In genomic region chr1:183634429-183635065, GRCh38 we compare ENCODE assay signal across 8 cellular contexts. TPM values are rescaled to one million over a fixed set of nuclear protein-coding genes. Genes with fewer than 3 reads are reported as not detected.
A peak's percentile ranks its signal among the peaks of the same experiment; 100 is the strongest.
DNase-seq lines count a peak whose midpoint lies in the region; ATAC-seq and TF ChIP-seq lines count a peak whose summit lies in the region.

No MANE protein-coding gene starts in this region.

- no peaks in the 10 kb centered on the region for H3K9me3 ChIP-seq in HCT116 (ENCODE audit: control insufficient read depth in 1 of 2, insufficient read depth in 1 of 2, low read depth in 1 of 2, low read length in 2 of 2)

- POLR2A ChIA-PET in HCT116 (lab: Charles Lee) = interaction anchor here (0.6 kb wide), 1 partner anchor 744 kb away, joined by 3 read pairs; no protein-coding TSS in a partner anchor

- no peaks in the 10 kb centered on the region for H3K9me2 ChIP-seq in HCT116 (ENCODE audit: insufficient read depth)

- H4K20me1 ChIP-seq in HCT116 (ENCODE audit: insufficient read depth) = peaks cover 6% of the 10 kb centered on the region; the same call in 1 of the 2 replicates

- no peak for TF ChIP-seq POLR2A in HCT116 (IDR thresholded peaks at IDR 0.05; ENCODE audit: borderline replicate concordance, extremely low read depth, insufficient read depth, insufficient read length)

- H3K4ac ChIP-seq in mesendoderm (ENCODE audit: low read depth, low read length) = no peak overlapping the region

- H3K79me2 ChIP-seq in HCT116 (ENCODE audit: insufficient read depth, low read length) (peaks cover 36% of the 10 kb centered on the region), mesendoderm (ENCODE audit: control insufficient read depth, insufficient read depth, low read length) (peaks cover 8% of the 10 kb centered on the region)

- no peak for TF ChIP-seq RAD21 in HCT116 (IDR thresholded peaks at IDR 0.05; ENCODE audit: low read depth)

- H3K27ac ChIP-seq in 22Rv1 (peak overlapping the region; percentile 89), HCT116 (ENCODE audit: low read depth, low read length) (peak overlapping the region; percentile 85), mesendoderm (ENCODE audit: low read depth, low read length) (no peak overlapping the region)

- no peak for ATAC-seq in HCT116
- no peak for ATAC-seq in HG02970 (IDR thresholded peaks at IDR 0.05; ENCODE audit: low FRiP score, unreplicated experiment)
- no peak for ATAC-seq in GM19328 (IDR thresholded peaks at IDR 0.05; ENCODE audit: unreplicated experiment)

- DNase-seq in HCT116 (ENCODE audit: low read depth, low spot score) (no peak), astrocyte of the spinal cord (ENCODE audit: low read depth, low spot score) (no peak), mesendoderm (no peak), GM03348 (ENCODE audit: low spot score) (no peak), NK-92 (lab: John Stamatoyannopoulos, UW; ENCODE audit: unreplicated experiment) (no peak)

- H3K9ac ChIP-seq in HCT116 (ENCODE audit: low read length) (peak overlapping the region; percentile 71), mesendoderm (ENCODE audit: low read length) (peak overlapping the region; percentile 92)

- H2AFZ ChIP-seq in HCT116 (ENCODE audit: low read depth, low read length, poor library complexity, severe bottlenecking) = no peak overlapping the region

- peak overlapping the region; percentile 91 for H3K4me2 ChIP-seq in HCT116 (ENCODE audit: low read length)
- H3K4me2 ChIP-seq in mesendoderm (ENCODE audit: low read length) = peak overlapping the region; percentile 30

- peaks cover 16 to 17% of the 10 kb centered on the region in 2 experiments; a peak in 3 of 4 replicates for H3K36me3 ChIP-seq in HCT116 (ENCODE audit: control insufficient read depth in 1 of 2, insufficient read depth in 2 of 2, low read length in 2 of 2)
- H3K36me3 ChIP-seq in mesendoderm (ENCODE audit: control insufficient read depth, insufficient read depth, low read length) = peaks cover 6% of the 10 kb centered on the region

- intact Hi-C loops in HCT116 (cut with micrococcal nuclease) = loop anchor here (5.0 kb wide), 2 partner anchors 162 to 283 kb away; partner anchors contain the start of gene SMG7

- H3K18ac ChIP-seq in mesendoderm (ENCODE audit: low read length) = no peak overlapping the region

- no peak overlapping the region for H2BK15ac ChIP-seq in mesendoderm (replicated peaks; ENCODE audit: low read depth)

- CTCF ChIA-PET in HCT116 (lab: Charles Lee) = interaction anchor here (0.9 to 1.7 kb wide), 7 partner anchors 9 to 353 kb away, joined by 4 to 7 read pairs (median 5); no protein-coding TSS in a partner anchor

- no peaks in the 10 kb centered on the region for H3K27me3 ChIP-seq in HCT116 (ENCODE audit: insufficient read depth, low read length)
- H3K27me3 ChIP-seq in mesendoderm (ENCODE audit: insufficient read depth, low read length, poor library complexity) = peaks cover 2% of the 10 kb centered on the region

- H3K23ac ChIP-seq in mesendoderm (ENCODE audit: low read length) = no peak overlapping the region

- peak overlapping the region; percentile 79 to 81 for H3K4me3 ChIP-seq in HCT116 (replicated peaks in 1 of 2; ENCODE audit: low read depth in 1 of 2, low read length in 2 of 2)
- H3K4me3 ChIP-seq in astrocyte of the spinal cord (ENCODE audit: low read depth, low read length) = peak overlapping the region; percentile 92
- peak overlapping the region; percentile 90 for H3K4me3 ChIP-seq in mesendoderm (ENCODE audit: low read length)

- no peak overlapping the region for H4K5ac ChIP-seq in mesendoderm (ENCODE audit: low read length)

- H2BK5ac ChIP-seq in mesendoderm (ENCODE audit: low read length) = no peak overlapping the region

- H3K56ac ChIP-seq in mesendoderm (ENCODE audit: low read length) = peak overlapping the region; percentile 98

- H3K79me1 ChIP-seq in mesendoderm (ENCODE audit: low read length) = peaks cover 4% of the 10 kb centered on the region

- H3K4me1 ChIP-seq in HCT116 (ENCODE audit: control insufficient read depth in 1 of 2, insufficient read depth in 2 of 2, low read length in 2 of 2) = peaks cover 6 to 22% of the 10 kb centered on the region in 2 experiments; a peak in 3 of 4 replicates
- no peaks in the 10 kb centered on the region for H3K4me1 ChIP-seq in mesendoderm (ENCODE audit: control insufficient read depth, low read depth, low read length)

- no CpG with 5 or more reads among the region's 10 CpGs for WGBS in mesendoderm (ENCODE audit: extremely low coverage, insufficient coverage, low lambda C conversion rate)

- H2AK5ac ChIP-seq in mesendoderm (ENCODE audit: low read length) = no peak overlapping the region

- no peak overlapping the region for H2BK120ac ChIP-seq in mesendoderm (ENCODE audit: low read depth, low read length)

- TSS peak; percentile 59 for BruUV-seq in HCT116 (replicated peaks; lab: Mats Ljungman, UMichigan)

- TF ChIP-seq CTCF in 22Rv1 (IDR thresholded peaks at IDR 0.05) = no peak
- no peak for TF ChIP-seq CTCF in HCT116 (IDR thresholded peaks at IDR 0.05 in 2 of 3, conservative IDR thresholded peaks at IDR 0.05 in 1 of 3; ENCODE audit: borderline replicate concordance in 1 of 3, insufficient read depth in 1 of 3, low read depth in 2 of 3, low read length in 2 of 3)
- TF ChIP-seq CTCF in astrocyte of the spinal cord (IDR thresholded peaks at IDR 0.05; ENCODE audit: low read depth, low read length) = no peak

- in situ Hi-C loops in astrocyte of the spinal cord (cut with HindIII; ENCODE audit: low sequenced_read_pairs) = no loop called here

- RAD21 ChIA-PET in HCT116 (lab: Charles Lee; ENCODE audit: low non-redundant PET in 1 of 2, low total read pairs in 2 of 2, uncharacterized antibody in 2 of 2, unreplicated experiment in 2 of 2) = no interaction called here

- no peak overlapping the region for H4K8ac ChIP-seq in mesendoderm (ENCODE audit: low read depth, low read length)

TF ChIP-seq in HCT116, 20 proteins besides CTCF, POLR2A, EP300 and RAD21:
- TF ChIP-seq REST (IDR thresholded peaks at IDR 0.05; ENCODE audit: low read depth) (no peak), EZH2 (IDR thresholded peaks at IDR 0.05) (no peak), ZNF274 (IDR thresholded peaks at IDR 0.05; ENCODE audit: low read depth, low read length) (no peak)
TF ChIP-seq in HCT116: peak in this region for 0.

RNA-seq across cellular contexts. Expression of gene ARPC5, which starts 1.0 kb away (rescaled TPM):
- total RNA-seq in HCT116 (2021; ENCODE audit: unreplicated experiment) = 71.5 TPM
- 45.0 and 48.1 TPM in 2 replicates for polyA plus RNA-seq in HCT116 (2012)
- polyA plus RNA-seq in mesendoderm (2013, experiment 1 of 2) = 77.8 TPM
- 77.2 TPM for polyA plus RNA-seq in mesendoderm (2013, experiment 2 of 2)

RNA-seq across cellular contexts. Expression of gene APOBEC4, which starts 18.6 kb away (rescaled TPM):
- total RNA-seq in HCT116 (2021; ENCODE audit: unreplicated experiment) = not detected
- not detected in 2 replicates for polyA plus RNA-seq in HCT116 (2012)
- not detected for polyA plus RNA-seq in mesendoderm (2013, experiment 1 of 2)
- polyA plus RNA-seq in mesendoderm (2013, experiment 2 of 2) = not detected

RNA-seq across cellular contexts. Expression of gene NCF2, which starts 44.3 kb away (rescaled TPM):
- total RNA-seq in HCT116 (2021; ENCODE audit: unreplicated experiment) = 0.25 TPM
- 0.08 and 0.09 TPM in 2 replicates for polyA plus RNA-seq in HCT116 (2012)
- polyA plus RNA-seq in mesendoderm (2013, experiment 1 of 2) = 0.15 TPM
- 0.42 TPM for polyA plus RNA-seq in mesendoderm (2013, experiment 2 of 2)
